ENCODE assay signal across 1 cellular context in the genomic region with DNA sequence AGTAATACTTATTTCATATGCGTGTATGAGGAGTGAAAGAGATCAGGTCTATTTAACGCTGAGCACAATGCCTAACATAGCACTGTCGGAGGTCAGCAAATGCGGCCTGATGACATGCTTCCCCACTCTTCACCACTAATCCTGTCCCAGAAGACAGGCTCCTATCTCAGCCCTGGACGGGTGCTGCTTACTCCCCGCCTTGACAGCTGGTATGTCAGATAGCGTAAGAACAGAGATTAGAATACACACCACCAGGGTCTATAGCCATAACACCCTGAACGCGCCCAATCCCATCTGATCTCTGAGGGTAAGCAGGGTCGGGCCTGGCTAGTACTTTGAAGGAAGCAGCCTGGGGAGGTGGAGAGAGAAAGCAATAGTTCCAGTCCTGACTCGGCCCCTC.
TF ChIP-seq lines count a peak whose summit lies in the region.

No MANE protein-coding gene starts in this region.

TF ChIP-seq in K562, 482 proteins besides CTCF, POLR2A, EP300 and RAD21 (continued from another document and continues in another):
- TF ChIP-seq, protein P1, sequence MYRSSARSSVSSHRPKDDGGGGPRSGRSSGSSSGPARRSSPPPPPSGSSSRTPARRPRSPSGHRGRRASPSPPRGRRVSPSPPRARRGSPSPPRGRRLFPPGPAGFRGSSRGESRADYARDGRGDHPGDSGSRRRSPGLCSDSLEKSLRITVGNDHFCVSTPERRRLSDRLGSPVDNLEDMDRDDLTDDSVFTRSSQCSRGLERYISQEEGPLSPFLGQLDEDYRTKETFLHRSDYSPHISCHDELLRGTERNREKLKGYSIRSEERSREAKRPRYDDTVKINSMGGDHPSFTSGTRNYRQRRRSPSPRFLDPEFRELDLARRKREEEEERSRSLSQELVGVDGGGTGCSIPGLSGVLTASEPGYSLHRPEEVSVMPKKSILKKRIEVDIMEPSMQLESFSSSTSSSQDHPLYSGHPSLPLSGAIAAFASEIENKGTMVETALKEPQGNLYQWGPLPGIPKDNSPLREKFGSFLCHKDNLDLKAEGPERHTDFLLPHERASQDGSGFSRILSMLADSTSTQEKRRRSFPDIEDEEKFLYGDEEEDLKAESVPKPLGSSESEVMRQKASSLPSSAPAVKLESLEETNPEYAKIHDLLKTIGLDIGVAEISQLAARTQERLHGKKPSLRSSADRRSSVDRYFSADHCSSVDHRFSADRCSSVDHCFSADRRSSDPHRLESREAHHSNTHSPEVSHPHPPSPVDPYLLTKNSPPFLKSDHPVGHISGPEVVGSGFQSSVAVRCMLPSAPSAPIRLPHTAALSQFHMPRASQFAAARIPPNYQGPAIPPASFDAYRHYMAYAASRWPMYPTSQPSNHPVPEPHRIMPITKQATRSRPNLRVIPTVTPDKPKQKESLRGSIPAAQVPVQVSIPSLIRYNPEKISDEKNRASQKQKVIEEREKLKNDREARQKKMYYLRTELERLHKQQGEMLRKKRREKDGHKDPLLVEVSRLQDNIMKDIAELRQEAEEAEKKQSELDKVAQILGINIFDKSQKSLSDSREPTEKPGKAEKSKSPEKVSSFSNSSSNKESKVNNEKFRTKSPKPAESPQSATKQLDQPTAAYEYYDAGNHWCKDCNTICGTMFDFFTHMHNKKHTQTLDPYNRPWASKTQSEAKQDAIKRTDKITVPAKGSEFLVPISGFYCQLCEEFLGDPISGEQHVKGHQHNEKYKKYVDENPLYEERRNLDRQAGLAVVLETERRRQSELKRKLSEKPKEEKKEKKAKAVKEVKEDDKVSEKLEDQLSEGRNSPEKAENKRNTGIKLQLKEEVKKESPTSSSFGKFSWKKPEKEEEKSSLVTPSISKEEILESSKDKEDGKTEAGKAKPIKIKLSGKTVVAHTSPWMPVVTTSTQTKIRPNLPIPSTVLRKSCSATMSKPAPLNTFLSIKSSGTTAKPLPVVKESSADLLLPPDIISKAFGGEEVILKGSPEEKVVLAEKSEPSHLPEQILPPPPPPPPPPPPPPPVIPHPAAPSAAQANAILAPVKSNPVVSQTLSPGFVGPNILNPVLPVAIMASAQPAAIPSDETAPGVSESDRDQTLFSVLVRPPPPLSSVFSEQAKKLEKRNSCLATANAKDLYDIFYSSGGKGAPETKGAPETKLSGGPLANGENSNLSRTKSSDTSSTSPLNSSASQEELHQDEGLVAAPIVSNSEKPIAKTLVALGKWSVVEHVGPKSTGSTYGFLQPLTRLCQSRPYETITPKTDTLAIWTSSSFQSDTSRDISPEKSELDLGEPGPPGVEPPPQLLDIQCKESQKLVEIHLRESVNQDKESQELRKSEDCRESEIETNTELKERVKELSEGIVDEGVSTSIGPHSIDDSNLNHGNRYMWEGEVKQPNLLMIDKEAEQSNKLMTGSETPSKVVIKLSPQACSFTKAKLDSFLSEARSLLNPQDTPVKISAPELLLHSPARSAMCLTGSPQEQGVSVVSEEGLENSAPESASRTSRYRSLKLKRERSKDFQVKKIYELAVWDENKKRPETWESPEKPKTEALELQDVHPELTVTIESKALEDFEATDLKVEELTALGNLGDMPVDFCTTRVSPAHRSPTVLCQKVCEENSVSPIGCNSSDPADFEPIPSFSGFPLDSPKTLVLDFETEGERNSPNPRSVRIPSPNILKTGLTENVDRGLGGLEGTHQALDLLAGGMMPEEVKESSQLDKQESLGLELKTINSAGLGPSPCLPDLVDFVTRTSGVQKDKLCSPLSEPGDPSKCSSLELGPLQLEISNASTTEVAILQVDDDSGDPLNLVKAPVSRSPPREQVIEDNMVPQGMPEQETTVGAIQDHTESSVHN (IDR thresholded peaks at IDR 0.05; ENCODE audit: borderline replicate concordance in 1 of 2, low read depth in 1 of 2) = no peak
- TF ChIP-seq SIN3A (IDR thresholded peaks at IDR 0.05; ENCODE audit: borderline replicate concordance in 2 of 2, control insufficient read depth in 1 of 2, low read depth in 2 of 2, low read length in 2 of 2) (no peak), ZNF165 (CRISPR knock-in tag; IDR thresholded peaks at IDR 0.05; ENCODE audit: borderline replicate concordance) (no peak), ZNF12 (CRISPR knock-in tag; IDR thresholded peaks at IDR 0.05) (no peak), POLR2G (IDR thresholded peaks at IDR 0.05; ENCODE audit: low read depth, low read length) (no peak), POLR2AphosphoS2 (IDR thresholded peaks at IDR 0.05; ENCODE audit: low read length) (no peak), HMBOX1 (IDR thresholded peaks at IDR 0.05) (peak; percentile 90), ZBTB43 (CRISPR knock-in tag; IDR thresholded peaks at IDR 0.05) (no peak), ZFP30 (CRISPR knock-in tag; IDR thresholded peaks at IDR 0.05; ENCODE audit: borderline replicate concordance) (no peak), CC2D1A (IDR thresholded peaks at IDR 0.05) (peak; percentile 95), ZNF184 (CRISPR knock-in tag; IDR thresholded peaks at IDR 0.05) (no peak), TEAD1 (CRISPR knock-in tag; IDR thresholded peaks at IDR 0.05) (no peak; a peak in 1 of 4 replicates), FOXK1 (CRISPR knock-in tag; IDR thresholded peaks at IDR 0.05; ENCODE audit: borderline replicate concordance) (no peak), WHSC1 (IDR thresholded peaks at IDR 0.05; ENCODE audit: low read length) (no peak), POU5F1 (IDR thresholded peaks at IDR 0.05; ENCODE audit: borderline replicate concordance, low read depth, low read length, partially characterized antibody) (no peak), ZNF146 (CRISPR knock-in tag; IDR thresholded peaks at IDR 0.05; ENCODE audit: unreplicated experiment) (no peak), HMG20A (CRISPR knock-in tag; conservative IDR thresholded peaks at IDR 0.05) (no peak), KLF6 (CRISPR knock-in tag; IDR thresholded peaks at IDR 0.05; ENCODE audit: borderline replicate concordance) (no peak), ZNF830 (CRISPR knock-in tag; IDR thresholded peaks at IDR 0.05) (no peak), SRSF9 (IDR thresholded peaks at IDR 0.05; ENCODE audit: borderline replicate concordance, low read depth, low read length) (no peak), PYGO2 (tag; IDR thresholded peaks at IDR 0.05) (no peak), ATF2 (CRISPR knock-in tag; IDR thresholded peaks at IDR 0.05) (no peak), KAT7 (CRISPR knock-in tag; IDR thresholded peaks at IDR 0.05; ENCODE audit: borderline replicate concordance) (no peak), SETDB1 (IDR thresholded peaks at IDR 0.05; ENCODE audit: low read length) (no peak), CREM (IDR thresholded peaks at IDR 0.05; ENCODE audit: low read depth) (peak; percentile 84), CHD1 (IDR thresholded peaks at IDR 0.05; ENCODE audit: low read length) (no peak), ZNF384 (IDR thresholded peaks at IDR 0.05; ENCODE audit: low read depth, low read length) (no peak), HNRNPUL1 (IDR thresholded peaks at IDR 0.05; ENCODE audit: low read length) (no peak), CBX3 (IDR thresholded peaks at IDR 0.05; ENCODE audit: borderline replicate concordance in 1 of 2, low read length in 2 of 2) (peak in 1 of 2 experiments; percentile 84; a peak in 1 of 3 replicates), ZFP1 (CRISPR knock-in tag; IDR thresholded peaks at IDR 0.05) (no peak), NCOA1 (IDR thresholded peaks at IDR 0.05; ENCODE audit: low read depth) (peak; percentile 87), ARID1B (IDR thresholded peaks at IDR 0.05) (peak; percentile 99), JUN (IDR thresholded peaks at IDR 0.05; ENCODE audit: borderline replicate concordance, low read depth, low read length) (no peak), JUN (CRISPR knock-in tag; IDR thresholded peaks at IDR 0.05; ENCODE audit: borderline replicate concordance) (no peak), STAT5A (IDR thresholded peaks at IDR 0.05; ENCODE audit: borderline replicate concordance, low read length) (peak; percentile 91), SAFB (IDR thresholded peaks at IDR 0.05; ENCODE audit: borderline replicate concordance, low read depth, low read length) (no peak)
- TF ChIP-seq, protein P2, sequence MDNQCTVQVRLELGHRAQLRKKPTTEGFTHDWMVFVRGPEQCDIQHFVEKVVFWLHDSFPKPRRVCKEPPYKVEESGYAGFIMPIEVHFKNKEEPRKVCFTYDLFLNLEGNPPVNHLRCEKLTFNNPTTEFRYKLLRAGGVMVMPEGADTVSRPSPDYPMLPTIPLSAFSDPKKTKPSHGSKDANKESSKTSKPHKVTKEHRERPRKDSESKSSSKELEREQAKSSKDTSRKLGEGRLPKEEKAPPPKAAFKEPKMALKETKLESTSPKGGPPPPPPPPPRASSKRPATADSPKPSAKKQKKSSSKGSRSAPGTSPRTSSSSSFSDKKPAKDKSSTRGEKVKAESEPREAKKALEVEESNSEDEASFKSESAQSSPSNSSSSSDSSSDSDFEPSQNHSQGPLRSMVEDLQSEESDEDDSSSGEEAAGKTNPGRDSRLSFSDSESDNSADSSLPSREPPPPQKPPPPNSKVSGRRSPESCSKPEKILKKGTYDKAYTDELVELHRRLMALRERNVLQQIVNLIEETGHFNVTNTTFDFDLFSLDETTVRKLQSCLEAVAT (IDR thresholded peaks at IDR 0.05) = peak; percentile 39 to 69; a peak in 2 of 4 replicates
